ENCODE assay signal across 19 cellular contexts in the genomic region with DNA sequence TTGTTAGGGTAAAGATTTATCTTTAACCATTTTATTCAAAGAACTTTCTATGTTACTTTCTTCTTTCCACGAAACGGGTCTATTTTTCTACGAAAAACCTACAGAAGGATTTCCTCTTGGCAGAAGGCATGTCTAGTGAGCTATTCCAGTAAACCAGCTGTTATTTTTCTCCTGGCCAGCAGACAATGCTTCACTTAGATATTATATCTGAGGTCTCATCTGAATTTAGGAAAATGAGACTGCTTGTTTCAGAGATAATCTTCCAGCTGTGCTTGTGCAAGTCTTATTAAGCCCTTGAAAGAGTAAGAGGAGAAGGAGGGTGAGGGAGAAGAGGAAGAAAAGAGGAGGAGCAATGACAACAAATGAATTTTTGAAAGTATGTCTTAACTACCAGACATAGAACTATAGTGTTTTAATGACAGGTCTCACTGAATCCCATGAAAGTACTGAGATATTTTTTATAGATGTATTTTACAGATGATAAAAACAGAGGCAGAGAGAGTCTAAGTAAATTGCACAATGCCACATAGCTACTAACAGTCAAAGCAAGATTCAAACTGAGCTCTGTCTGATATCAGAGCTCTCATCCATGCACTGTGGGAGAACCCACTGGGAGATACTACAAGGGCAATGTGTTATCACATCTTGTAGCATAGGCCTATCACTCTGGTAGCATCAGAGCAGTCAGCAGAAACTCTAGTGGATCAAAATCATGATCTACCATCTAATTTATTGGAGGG. TPM values are rescaled to one million over a fixed set of nuclear protein-coding genes. Genes with fewer than 3 reads are reported as not detected.
DNase-seq lines count a peak whose midpoint lies in the region; ATAC-seq, FAIRE-seq and TF ChIP-seq lines count a peak whose summit lies in the region.
"Had no signal": no experiment of that assay in that cellular context is flagged by ENCODE, and none has a peak within 500 bp of the region (broad histone marks: within the 10 kb centered on the region; RNA-seq: fewer than 3 reads in every experiment).

No MANE protein-coding gene starts in this region.

- no peaks in the 10 kb centered on the region for H4K20me1 ChIP-seq in mammary epithelial cell (ENCODE audit: insufficient read depth, low read length)
- no peaks in the 10 kb centered on the region for H4K20me1 ChIP-seq in OCI-LY1 (ENCODE audit: insufficient read depth, low read length)
- H4K20me1 ChIP-seq in HepG2 (ENCODE audit: insufficient read depth, low read length), result no peaks in the 10 kb centered on the region

- no peaks in the 10 kb centered on the region for H3K36me3 Mint-ChIP-seq in MCF 10A (ENCODE audit: insufficient read depth, unreplicated experiment)
- peaks cover 56% of the 10 kb centered on the region for H3K36me3 Mint-ChIP-seq in stimulated activated memory B cell treated with anti-CD40 and anti-IgM and Interleukin-4, amounts not matched to agents 10 μg/mL and 1 μg/mL and 100 μg/mL, for 72 hours
- H3K36me3 Mint-ChIP-seq in chondrocyte (ENCODE audit: low read depth), result no peaks in the 10 kb centered on the region

- no peak for DNase-seq in MCF 10A (ENCODE audit: unreplicated experiment)
- DNase-seq in mammary epithelial cell, result no peak
- DNase-seq in cardiac fibroblast (ENCODE audit: low read depth in 2 of 2), result peak; percentile 18 to 36
- DNase-seq in HepG2 (ENCODE audit: low spot score), result no peak
- DNase-seq in chondrocyte (ENCODE audit: low spot score), result no peak
- DNase-seq: activated CD4-positive, alpha-beta T cell treated with anti-CD3 and anti-CD28 coated beads, Interleukin-2, amount 50 U/mL, for 1 hour; activated naive CD4-positive, alpha-beta T cell treated with anti-CD3 and anti-CD28 coated beads for 36 hours; CD4-positive, alpha-beta memory T cell; effector memory CD8-positive, alpha-beta T cell; NCI-H510A treated with DMSO at 0.1 percent for 48 hours; nephron progenitor cell; stimulated activated CD4-positive, alpha-beta T cell treated with anti-CD3 and anti-CD28 coated beads, Interleukin-1b, Interleukin-23, amount 100 ng/mL, for 48 hours; stimulated activated naive CD4-positive, alpha-beta T cell had no signal

- CTCF ChIA-PET in MCF 10A (lab: Yijun Ruan, JAX), result no interaction called here
- CTCF ChIA-PET in mammary epithelial cell (lab: Charles Lee; ENCODE audit: low non-redundant PET), result interaction anchor here (0.6 kb wide), 1 partner anchor 55 kb away, joined by 6 read pairs; no protein-coding TSS in a partner anchor
- CTCF ChIA-PET in HepG2 (lab: Yijun Ruan, JAX; ENCODE audit: low intra/inter-chr PET ratio, low total read pairs), result no interaction called here

- H3K27ac Mint-ChIP-seq in MCF 10A (ENCODE audit: low read depth, unreplicated experiment) (peak overlapping the region; percentile 57), chondrocyte (ENCODE audit: unreplicated experiment) (no peak overlapping the region)
- H3K27ac Mint-ChIP-seq in stimulated activated memory B cell treated with anti-CD40 and anti-IgM and Interleukin-4, amounts not matched to agents 10 μg/mL and 1 μg/mL and 100 μg/mL, for 72 hours, result peak overlapping the region; percentile 51
- H3K27ac Mint-ChIP-seq: activated naive CD4-positive, alpha-beta T cell treated with anti-CD3 and anti-CD28 coated beads for 36 hours; CD4-positive, alpha-beta memory T cell; effector memory CD8-positive, alpha-beta T cell; GM23338; nephron progenitor cell had no signal

- WGBS in mammary epithelial cell (ENCODE audit: low coverage, missing lambda C conversion rate), result 66% methylated on average over 3 of the region's 3 CpGs
- WGBS in HepG2 (ENCODE audit: low lambda C conversion rate), result 0% methylated on average over 3 of the region's 3 CpGs

- H3K36me3 ChIP-seq in mammary epithelial cell (ENCODE audit: insufficient read depth, low read length), result no peaks in the 10 kb centered on the region
- H3K36me3 ChIP-seq in OCI-LY1 (ENCODE audit: insufficient read depth, low read length), result no peaks in the 10 kb centered on the region
- no peaks in the 10 kb centered on the region for H3K36me3 ChIP-seq in HepG2 (replicated peaks in 1 of 2; ENCODE audit: control insufficient read depth in 1 of 2, insufficient read depth in 2 of 2, low read length in 2 of 2)

- no peaks in the 10 kb centered on the region for H3F3A ChIP-seq in OCI-LY1 (ENCODE audit: insufficient read depth, low read length)

- H3K79me2 ChIP-seq in mammary epithelial cell (ENCODE audit: insufficient read depth, low read length) (no peaks in the 10 kb centered on the region), OCI-LY1 (ENCODE audit: insufficient read depth, low read length) (no peaks in the 10 kb centered on the region), HepG2 (ENCODE audit: insufficient read depth, low read length) (no peaks in the 10 kb centered on the region)

- H3K4me3 Mint-ChIP-seq in MCF 10A (ENCODE audit: unreplicated experiment) (no peak overlapping the region), chondrocyte (ENCODE audit: unreplicated experiment) (no peak overlapping the region)
- H3K4me3 Mint-ChIP-seq in stimulated activated memory B cell treated with anti-CD40 and anti-IgM and Interleukin-4, amounts not matched to agents 10 μg/mL and 1 μg/mL and 100 μg/mL, for 72 hours, result no peak overlapping the region
- H3K4me3 Mint-ChIP-seq: activated naive CD4-positive, alpha-beta T cell treated with anti-CD3 and anti-CD28 coated beads for 36 hours; GM23338; nephron progenitor cell had no signal

- in situ Hi-C loops in mammary epithelial cell (cut with MboI; ENCODE audit: low sequenced_read_pairs in 2 of 2), result loop anchor here in 1 of 2 donors (25.0 kb wide), 1 partner anchor 112 kb away; no protein-coding TSS in a partner anchor
- in situ Hi-C loops in HepG2 (cut with HindIII; ENCODE audit: extremely low pct_ligation_motif_present, low pct_unique_long_range_greater_than_20kb), result no loop called here

- FAIRE-seq in HepG2 (lab: Jason Lieb, UNC), result no peak
- FAIRE-seq: colon, TTC549 had no signal

- BruUV-seq in MCF 10A (replicated peaks; lab: Mats Ljungman, UMichigan) (no TSS peak), mammary epithelial cell (replicated peaks; lab: Mats Ljungman, UMichigan) (no TSS peak), HepG2 (replicated peaks; lab: Mats Ljungman, UMichigan) (no TSS peak)

- no peak overlapping the region for H3K9ac ChIP-seq in mammary epithelial cell (ENCODE audit: insufficient read depth, low read length)
- H3K9ac ChIP-seq in OCI-LY1 (ENCODE audit: low read length), result no peak overlapping the region
- no peak overlapping the region for H3K9ac ChIP-seq in HepG2 (ENCODE audit: insufficient read depth, low read depth, low read length)
- H3K9ac ChIP-seq: KMS-11 had no signal

- TF ChIP-seq CTCF in MCF 10A (IDR thresholded peaks at IDR 0.05; ENCODE audit: unreplicated experiment), result no peak
- no peak for TF ChIP-seq CTCF in mammary epithelial cell (conservative IDR thresholded peaks at IDR 0.05 in 1 of 2, IDR thresholded peaks at IDR 0.05 in 1 of 2; ENCODE audit: extremely low read depth in 1 of 2, insufficient read depth in 1 of 2, low read depth in 1 of 2, low read length in 2 of 2)
- TF ChIP-seq CTCF in OCI-LY1 (IDR thresholded peaks at IDR 0.05; ENCODE audit: low read length), result no peak
- TF ChIP-seq CTCF in cardiac fibroblast (IDR thresholded peaks at IDR 0.05; ENCODE audit: low read depth, low read length), result no peak
- no peak for TF ChIP-seq CTCF in HepG2 (CRISPR knock-in tag; IDR thresholded peaks at IDR 0.05)
- TF ChIP-seq CTCF in chondrocyte (IDR thresholded peaks at IDR 0.05), result no peak

- no peak for TF ChIP-seq RAD21 in HepG2 (CRISPR knock-in tag; IDR thresholded peaks at IDR 0.05)

- no peaks in the 10 kb centered on the region for H3K9me2 ChIP-seq in OCI-LY1 (ENCODE audit: low read depth, low read length)

- H3K4me1 Mint-ChIP-seq in MCF 10A (ENCODE audit: insufficient read depth, unreplicated experiment), result peaks cover 24% of the 10 kb centered on the region
- peaks cover 13% of the 10 kb centered on the region for H3K4me1 Mint-ChIP-seq in stimulated activated memory B cell treated with anti-CD40 and anti-IgM and Interleukin-4, amounts not matched to agents 10 μg/mL and 1 μg/mL and 100 μg/mL, for 72 hours
- H3K4me1 Mint-ChIP-seq in chondrocyte (ENCODE audit: low read depth), result peaks cover 5% of the 10 kb centered on the region
- H3K4me1 Mint-ChIP-seq: nephron progenitor cell had no signal

- TF ChIP-seq POLR2A in HepG2 (IDR thresholded peaks at IDR 0.05; ENCODE audit: insufficient read depth in 1 of 2, low read depth in 2 of 2, low read length in 2 of 2), result no peak

- dilution Hi-C loops in mammary epithelial cell (cut with HindIII; ENCODE audit: low sequenced_read_pairs), result loop anchor here (5.0 kb wide), 1 partner anchor 38 kb away; no protein-coding TSS in a partner anchor

- H3K9me3 Mint-ChIP-seq in MCF 10A (ENCODE audit: unreplicated experiment) (peaks cover 4% of the 10 kb centered on the region), chondrocyte (ENCODE audit: low read depth) (peaks cover 8% of the 10 kb centered on the region)
- peaks cover 4% of the 10 kb centered on the region for H3K9me3 Mint-ChIP-seq in stimulated activated memory B cell treated with anti-CD40 and anti-IgM and Interleukin-4, amounts not matched to agents 10 μg/mL and 1 μg/mL and 100 μg/mL, for 72 hours
- H3K9me3 Mint-ChIP-seq: activated naive CD4-positive, alpha-beta T cell treated with anti-CD3 and anti-CD28 coated beads for 36 hours; effector memory CD8-positive, alpha-beta T cell had no signal

- no peak overlapping the region for H2AFZ ChIP-seq in mammary epithelial cell (ENCODE audit: low read depth, low read length)
- H2AFZ ChIP-seq in OCI-LY1 (ENCODE audit: low read length), result peak overlapping the region; percentile 53; the same call in 1 of the 2 replicates
- no peak overlapping the region for H2AFZ ChIP-seq in HepG2 (ENCODE audit: low read length)
- H2AFZ ChIP-seq: GM23338 had no signal

- H3K4me3 ChIP-seq in mammary epithelial cell (replicated peaks in 1 of 3; ENCODE audit: insufficient read depth in 1 of 3, low read depth in 2 of 3, low read length in 3 of 3) (no peak overlapping the region), OCI-LY1 (ENCODE audit: low read depth, low read length, poor library complexity, severe bottlenecking) (no peak overlapping the region), cardiac fibroblast (replicated peaks in 1 of 2; ENCODE audit: low read depth in 2 of 2, low read length in 2 of 2) (no peak overlapping the region), HepG2 (replicated peaks in 1 of 3; ENCODE audit: insufficient read depth in 1 of 3, low read depth in 2 of 3, low read length in 3 of 3) (no peak overlapping the region)
- H3K4me3 ChIP-seq: GM23338 had no signal

- ATAC-seq in stimulated activated memory B cell treated with anti-CD40 and anti-IgM and Interleukin-4, amounts not matched to agents 10 μg/mL and 1 μg/mL and 100 μg/mL, for 72 hours, result no peak
- no peak for ATAC-seq in HepG2
- ATAC-seq: effector memory CD8-positive, alpha-beta T cell; GM23338 had no signal

- no peaks in the 10 kb centered on the region for H3K27me3 ChIP-seq in mammary epithelial cell (ENCODE audit: insufficient read depth, low read length)
- H3K27me3 ChIP-seq in OCI-LY1 (ENCODE audit: insufficient read depth, low read length), result no peaks in the 10 kb centered on the region
- no peaks in the 10 kb centered on the region; a peak in 1 of 5 replicates for H3K27me3 ChIP-seq in HepG2 (ENCODE audit: control insufficient read depth in 1 of 2, insufficient read depth in 2 of 2, low read length in 2 of 2)

- POLR2A ChIA-PET in MCF 10A (lab: Yijun Ruan, JAX), result interaction anchor here (0.9 to 4.2 kb wide), 2 partner anchors 8 to 47 kb away, joined by 3 to 31 read pairs; no protein-coding TSS in a partner anchor
- POLR2A ChIA-PET in HepG2 (lab: Yijun Ruan, JAX), result no interaction called here

- intact Hi-C loops in MCF 10A (cut with micrococcal nuclease) (no loop called here), mammary epithelial cell (cut with micrococcal nuclease) (no loop called here), HepG2 (cut with micrococcal nuclease; ENCODE audit: unreplicated experiment) (no loop called here)

- H3K4me2 ChIP-seq in mammary epithelial cell (ENCODE audit: insufficient read depth, low read depth, low read length) (no peak overlapping the region), OCI-LY1 (ENCODE audit: low read length) (no peak overlapping the region), HepG2 (ENCODE audit: low read depth, low read length) (no peak overlapping the region)
- H3K4me2 ChIP-seq: GM23338, KMS-11 had no signal

- H3K27ac ChIP-seq in mammary epithelial cell (ENCODE audit: insufficient read depth, low read depth, low read length), result no peak overlapping the region
- no peak overlapping the region for H3K27ac ChIP-seq in OCI-LY1 (ENCODE audit: low read depth, low read length, poor library complexity, severe bottlenecking)
- no peak overlapping the region for H3K27ac ChIP-seq in HepG2 (ENCODE audit: extremely low read length, insufficient read depth, low read length)
- H3K27ac ChIP-seq: KMS-11 had no signal

- H3K9me3 ChIP-seq in mammary epithelial cell (replicated peaks; ENCODE audit: insufficient read depth, low read length) (no peaks in the 10 kb centered on the region), OCI-LY1 (ENCODE audit: low read length) (no peaks in the 10 kb centered on the region), HepG2 (ENCODE audit: low read length) (no peaks in the 10 kb centered on the region)

- peaks cover 11% of the 10 kb centered on the region for H3K4me1 ChIP-seq in mammary epithelial cell (ENCODE audit: insufficient read depth, low read length)
- H3K4me1 ChIP-seq in OCI-LY1 (ENCODE audit: insufficient read depth, low read length, severe bottlenecking), result peaks cover 25% of the 10 kb centered on the region
- H3K4me1 ChIP-seq in HepG2 (ENCODE audit: insufficient read depth, low read length), result no peaks in the 10 kb centered on the region

- H3K27me3 Mint-ChIP-seq in MCF 10A (ENCODE audit: insufficient read depth, unreplicated experiment) (no peaks in the 10 kb centered on the region), chondrocyte (ENCODE audit: low read depth) (peaks cover 2% of the 10 kb centered on the region)
- H3K27me3 Mint-ChIP-seq in stimulated activated memory B cell treated with anti-CD40 and anti-IgM and Interleukin-4, amounts not matched to agents 10 μg/mL and 1 μg/mL and 100 μg/mL, for 72 hours, result no peaks in the 10 kb centered on the region
- H3K27me3 Mint-ChIP-seq: CD4-positive, alpha-beta memory T cell; effector memory CD8-positive, alpha-beta T cell had no signal

- TF ChIP-seq EP300 in HepG2 (IDR thresholded peaks at IDR 0.05; ENCODE audit: low read depth in 2 of 2, low read length in 2 of 2), result no peak
- TF ChIP-seq EP300 in HepG2 (CRISPR knock-in tag; IDR thresholded peaks at IDR 0.05; ENCODE audit: borderline replicate concordance), result no peak

RNA-seq across cellular contexts. Expression of a gene that starts 54.6 kb away (rescaled TPM):
- total RNA-seq in MCF 10A (2022) (2.3 and 6.8 TPM in 2 replicates), mammary epithelial cell (not detected), HepG2 (2016; rRNA removed; fragmentation: Illumina TruSeq; extraction: Trizol) (not detected in 2 replicates), chondrocyte (not detected in 3 replicates)
- polyA plus RNA-seq in mammary epithelial cell (not detected), HepG2 (2011; rRNA removed) (0.09 and 0.12 TPM in 2 replicates)
- polyA minus RNA-seq in mammary epithelial cell, result not detected
- total RNA-seq in HepG2 (2016; cell fraction: cytosol; rRNA removed; fragmentation: Illumina TruSeq; extraction: Trizol; ENCODE audit: low read depth), result not detected in 2 replicates
- not detected in 2 replicates for total RNA-seq in HepG2 (2016; cell fraction: insoluble cytoplasmic fraction; rRNA removed; fragmentation: Illumina TruSeq; extraction: Trizol)
- not detected in 2 replicates for total RNA-seq in HepG2 (2016; cell fraction: membrane; rRNA removed; fragmentation: Illumina TruSeq; extraction: Trizol)
- total RNA-seq in HepG2 (2016; cell fraction: nucleus; rRNA removed; fragmentation: Illumina TruSeq; extraction: Trizol), result not detected in 2 replicates
- polyA plus RNA-seq in HepG2 (2011; cell fraction: cytosol; rRNA removed), result not detected in 2 replicates
- 0.06 and 0.17 TPM in 2 replicates for polyA plus RNA-seq in HepG2 (2011; cell fraction: nucleus; rRNA removed)
- 0.07 TPM in 1 of 2 replicates, not detected in the other for polyA plus RNA-seq in HepG2 (2012)
- not detected in 2 replicates for polyA plus RNA-seq in HepG2 (2016; cell fraction: cytosol; fragmentation: Illumina TruSeq; extraction: Trizol; ENCODE audit: low read depth)
- polyA plus RNA-seq in HepG2 (2016; cell fraction: insoluble cytoplasmic fraction; fragmentation: Illumina TruSeq; extraction: Trizol; ENCODE audit: low read depth), result not detected in 2 replicates
- not detected in 2 replicates for polyA plus RNA-seq in HepG2 (2016; cell fraction: membrane; fragmentation: Illumina TruSeq; extraction: Trizol; ENCODE audit: low read depth)
- polyA plus RNA-seq in HepG2 (2016; cell fraction: nucleus; fragmentation: Illumina TruSeq; extraction: Trizol; ENCODE audit: insufficient read depth, low read depth), result 0.26 TPM in 1 of 2 replicates, not detected in the other
- 0.37 TPM in 1 of 2 replicates, not detected in the other for polyA minus RNA-seq in HepG2 (2011; rRNA and poly(A)+ RNA removed; ENCODE audit: low replicate concordance)
- polyA minus RNA-seq in HepG2 (2011; cell fraction: cytosol; rRNA and poly(A)+ RNA removed), result not detected in 2 replicates
- not detected in 2 replicates for polyA minus RNA-seq in HepG2 (2011; cell fraction: nucleus; rRNA and poly(A)+ RNA removed)

Comparison
In these comparisons a context has a peak if more than half of its experiments do, and no peak if none do; other contexts are left out.
1. DNase-seq: peak in cardiac fibroblast (2 of 2); none in MCF 10A (single experiment), mammary epithelial cell (single experiment), HepG2 (single experiment) and chondrocyte (single experiment).